Comparison of ENCODE assay signal across 12 cellular contexts in the genomic region with DNA sequence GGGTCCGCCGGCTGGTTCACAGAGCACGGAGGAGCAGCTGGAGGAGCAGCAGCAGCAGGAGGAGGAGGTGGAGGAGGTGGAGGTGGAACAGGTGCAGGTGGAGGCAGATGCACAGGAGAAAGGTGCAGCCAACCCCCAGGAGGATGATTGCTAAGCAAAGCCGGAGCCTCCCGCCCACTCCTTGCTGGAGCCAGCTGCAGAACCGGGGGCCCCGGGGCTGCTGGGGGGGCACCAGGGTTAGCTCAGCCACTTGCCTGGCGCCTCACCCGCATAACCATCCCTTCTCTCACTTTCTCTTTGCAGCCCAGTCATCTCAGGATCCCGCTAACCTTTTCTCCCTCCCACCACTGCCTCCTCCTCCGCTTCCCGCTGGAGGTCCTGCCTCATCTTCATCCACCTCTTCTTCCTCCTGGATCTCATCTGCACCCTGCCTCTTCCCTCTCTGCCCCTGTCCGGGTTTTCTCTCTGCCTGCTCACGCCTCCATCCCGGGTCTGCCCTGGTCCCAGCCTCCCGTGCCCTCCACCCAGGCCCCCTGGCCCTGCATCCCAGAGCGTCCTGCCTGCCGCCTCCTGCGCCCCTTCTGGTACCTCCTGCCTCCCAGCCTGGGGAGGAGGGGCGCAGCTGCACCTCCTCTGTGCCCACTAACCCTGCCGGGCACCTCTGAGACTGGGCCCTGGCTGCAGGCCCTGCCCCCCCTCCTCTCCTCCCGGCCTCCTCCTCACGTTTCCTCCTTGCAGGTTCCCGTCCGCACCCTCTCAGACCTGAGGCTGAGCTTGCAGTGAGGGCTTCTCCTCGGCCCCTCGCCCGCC. TPM values are rescaled to one million over a fixed set of nuclear protein-coding genes. Genes with fewer than 3 reads are reported as not detected.
DNase-seq lines count a peak whose midpoint lies in the region; ATAC-seq, FAIRE-seq and TF ChIP-seq lines count a peak whose summit lies in the region.
"Had no signal": no experiment of that assay in that cellular context is flagged by ENCODE, and none has a peak within 500 bp of the region (broad histone marks: within the 10 kb centered on the region; RNA-seq: fewer than 3 reads in every experiment).

No MANE protein-coding gene starts in this region.

- TF ChIP-seq EP300 in upper lobe of left lung (IDR thresholded peaks at IDR 0.05), result no peak

- FAIRE-seq in GM12891 (lab: Jason Lieb, UNC), result peak; percentile 73

- 85 to 86% methylated on average over 26 to 28 of the region's 28 CpGs for WGBS in upper lobe of left lung, 2 donors

- H3K9ac ChIP-seq in BLaER1, result peak overlapping the region; percentile 48; the same call in 1 of the 2 replicates

- H3K9me3 ChIP-seq in BLaER1 (no peaks in the 10 kb centered on the region), upper lobe of left lung (no peaks in the 10 kb centered on the region)
- H3K9me3 ChIP-seq: breast epithelium had no signal

- H3K4me3 ChIP-seq in BLaER1 (no peak overlapping the region), upper lobe of left lung (no peak overlapping the region)
- H3K4me3 ChIP-seq: breast epithelium had no signal

- H4K20me1 ChIP-seq in BLaER1, result no peaks in the 10 kb centered on the region

- TF ChIP-seq CTCF in upper lobe of left lung (IDR thresholded peaks at IDR 0.05), result no peak
- TF ChIP-seq CTCF in osteocyte (IDR thresholded peaks at IDR 0.05), result no peak

- H3K27me3 ChIP-seq in BLaER1, result no peaks in the 10 kb centered on the region
- H3K27me3 ChIP-seq in upper lobe of left lung, result no peaks in the 10 kb centered on the region
- H3K27me3 ChIP-seq: breast epithelium had no signal

- H3K4me1 Mint-ChIP-seq in activated CD4-positive, alpha-beta T cell treated with anti-CD3 and anti-CD28 coated beads, Interleukin-2, amount 10 ng/mL, durations not matched to agents 7 days and 5 days, result peaks cover 20% of the 10 kb centered on the region
- peaks cover 0 to 7% of the 10 kb centered on the region in 2 donors for H3K4me1 Mint-ChIP-seq in effector memory CD8-positive, alpha-beta T cell (ENCODE audit: low read depth in 2 of 2)
- no peaks in the 10 kb centered on the region for H3K4me1 Mint-ChIP-seq in osteocyte (ENCODE audit: unreplicated experiment)

- peak; percentile 39 for ATAC-seq in effector memory CD8-positive, alpha-beta T cell (replicated peaks)
- ATAC-seq in GM18498 (IDR thresholded peaks at IDR 0.05; ENCODE audit: unreplicated experiment), result no peak
- ATAC-seq in upper lobe of left lung (ENCODE audit: low FRiP score in 2 of 2), result no peak

- H3K4me1 ChIP-seq in BLaER1, result peaks cover 46% of the 10 kb centered on the region
- no peaks in the 10 kb centered on the region for H3K4me1 ChIP-seq in upper lobe of left lung
- H3K4me1 ChIP-seq: breast epithelium had no signal

- no peak overlapping the region for H3K4me3 Mint-ChIP-seq in activated CD4-positive, alpha-beta T cell treated with anti-CD3 and anti-CD28 coated beads, Interleukin-2, amount 10 ng/mL, durations not matched to agents 7 days and 5 days
- peak overlapping the region in 1 of 2 donors; percentile 37 for H3K4me3 Mint-ChIP-seq in effector memory CD8-positive, alpha-beta T cell
- H3K4me3 Mint-ChIP-seq in osteocyte (ENCODE audit: unreplicated experiment), result no peak overlapping the region

- H3K27ac Mint-ChIP-seq in activated CD4-positive, alpha-beta T cell treated with anti-CD3 and anti-CD28 coated beads, Interleukin-2, amount 10 ng/mL, durations not matched to agents 7 days and 5 days, result peak overlapping the region; percentile 36
- H3K27ac Mint-ChIP-seq in effector memory CD8-positive, alpha-beta T cell, result no peak overlapping the region
- H3K27ac Mint-ChIP-seq in osteocyte (ENCODE audit: unreplicated experiment), result no peak overlapping the region

- TF ChIP-seq POLR2A in GM12891 (IDR thresholded peaks at IDR 0.05; ENCODE audit: low read depth, low read length) (no peak), upper lobe of left lung (IDR thresholded peaks at IDR 0.05) (no peak)

- CTCF ChIA-PET in activated CD4-positive, alpha-beta T cell treated with anti-CD3 and anti-CD28 coated beads, Interleukin-2, amount 10 ng/mL, durations not matched to agents 7 days and 5 days (lab: Charles Lee), result interaction anchor here (0.8 to 1.8 kb wide), 4 partner anchors 16 to 139 kb away, joined by 3 to 7 read pairs (median 6); a partner anchor contains a TSS

- POLR2A ChIA-PET in activated CD4-positive, alpha-beta T cell treated with anti-CD3 and anti-CD28 coated beads, Interleukin-2, amount 10 ng/mL, durations not matched to agents 7 days and 5 days (lab: Charles Lee), result no interaction called here

- DNase-seq in GM12891 (ENCODE audit: insufficient read length, low spot score), result peak; percentile 78
- no peak for DNase-seq in activated CD4-positive, alpha-beta T cell treated with anti-CD3 and anti-CD28 coated beads, Interleukin-2, amount 10 ng/mL, durations not matched to agents 7 days and 5 days
- DNase-seq in effector memory CD8-positive, alpha-beta T cell, result no peak
- no peak for DNase-seq in activated gamma-delta T cell (lab: John Stamatoyannopoulos, UW)
- DNase-seq in upper lobe of left lung, result no peak
- DNase-seq in osteocyte (ENCODE audit: extremely low spot score, unreplicated experiment), result no peak
- DNase-seq: NCI-H226 had no signal

- H3K4me2 ChIP-seq in BLaER1, result peak overlapping the region; percentile 72

- H3K9me3 Mint-ChIP-seq in activated CD4-positive, alpha-beta T cell treated with anti-CD3 and anti-CD28 coated beads, Interleukin-2, amount 10 ng/mL, durations not matched to agents 7 days and 5 days, result no peaks in the 10 kb centered on the region
- no peaks in the 10 kb centered on the region for H3K9me3 Mint-ChIP-seq in effector memory CD8-positive, alpha-beta T cell
- H3K9me3 Mint-ChIP-seq in osteocyte (ENCODE audit: unreplicated experiment), result no peaks in the 10 kb centered on the region

- H3K27ac ChIP-seq in BLaER1, result peak overlapping the region; percentile 55; the same call in 1 of the 2 replicates
- no peak overlapping the region for H3K27ac ChIP-seq in upper lobe of left lung
- H3K27ac ChIP-seq: breast epithelium, C4-2B, WERI-Rb-1 had no signal

- H3K36me3 ChIP-seq in BLaER1 (peaks cover 55% of the 10 kb centered on the region), upper lobe of left lung (peaks cover 0 to 49% (median 19%) of the 10 kb centered on the region in 4 donors)
- H3K36me3 ChIP-seq: breast epithelium had no signal

- no peaks in the 10 kb centered on the region for H3K27me3 Mint-ChIP-seq in activated CD4-positive, alpha-beta T cell treated with anti-CD3 and anti-CD28 coated beads, Interleukin-2, amount 10 ng/mL, durations not matched to agents 7 days and 5 days
- H3K27me3 Mint-ChIP-seq in effector memory CD8-positive, alpha-beta T cell, result no peaks in the 10 kb centered on the region
- no peaks in the 10 kb centered on the region for H3K27me3 Mint-ChIP-seq in osteocyte (ENCODE audit: unreplicated experiment)

- no peaks in the 10 kb centered on the region for H3K36me3 Mint-ChIP-seq in activated CD4-positive, alpha-beta T cell treated with anti-CD3 and anti-CD28 coated beads, Interleukin-2, amount 10 ng/mL, durations not matched to agents 7 days and 5 days (ENCODE audit: low read depth)
- peaks cover 18% of the 10 kb centered on the region for H3K36me3 Mint-ChIP-seq in effector memory CD8-positive, alpha-beta T cell (ENCODE audit: insufficient read depth)
- H3K36me3 Mint-ChIP-seq in osteocyte (ENCODE audit: unreplicated experiment), result peaks cover 7% of the 10 kb centered on the region

TF ChIP-seq in GM12891, 5 proteins besides CTCF, POLR2A, EP300 and RAD21:
- TF ChIP-seq POLR2AphosphoS5 (IDR thresholded peaks at IDR 0.05; ENCODE audit: low read depth, low read length) (no peak), TAF1 (IDR thresholded peaks at IDR 0.05; ENCODE audit: low read depth, low read length) (no peak), SPI1 (IDR thresholded peaks at IDR 0.05; ENCODE audit: low read depth, low read length) (no peak), PAX5 (IDR thresholded peaks at IDR 0.05; ENCODE audit: insufficient read depth, low read length, severe bottlenecking) (peak; percentile 9), POU2F2 (IDR thresholded peaks at IDR 0.05; ENCODE audit: low read depth, low read length) (no peak)

RNA-seq across cellular contexts. Expression of a gene that starts 9.5 kb away (rescaled TPM):
- polyA plus RNA-seq in GM12891 (2012; ENCODE audit: low read depth, missing spikeins), result 7.0 TPM
- 10 to 100 TPM; 25.7 to 29.7 TPM for total RNA-seq in activated CD4-positive, alpha-beta T cell treated with anti-CD3 and anti-CD28 coated beads, Interleukin-2, amount 10 ng/mL, durations not matched to agents 7 days and 5 days
- 10 to 100 TPM in 5 of 6 donors, 1 to 10 TPM in 1; 9.0 to 30.4 (median 23.2) TPM for total RNA-seq in upper lobe of left lung
- total RNA-seq in osteocyte, result 35.8 and 39.6 TPM in 2 replicates

RNA-seq across cellular contexts. Expression of a gene that starts 41.5 kb away (rescaled TPM):
- 15.9 TPM for polyA plus RNA-seq in GM12891 (2012; ENCODE audit: low read depth, missing spikeins)
- total RNA-seq in activated CD4-positive, alpha-beta T cell treated with anti-CD3 and anti-CD28 coated beads, Interleukin-2, amount 10 ng/mL, durations not matched to agents 7 days and 5 days, result 10 to 100 TPM; 15.6 to 18.8 TPM
- total RNA-seq in upper lobe of left lung, result 100 to 1,000 TPM in 5 of 6 donors, 10 to 100 TPM in 1; 80.8 to 183 (median 135) TPM
- total RNA-seq in osteocyte, result 57.4 and 65.1 TPM in 2 replicates

RNA-seq across cellular contexts. Expression of a gene that starts 41.8 kb away (rescaled TPM):
- 6.8 TPM for polyA plus RNA-seq in GM12891 (2012; ENCODE audit: low read depth, missing spikeins)
- total RNA-seq in activated CD4-positive, alpha-beta T cell treated with anti-CD3 and anti-CD28 coated beads, Interleukin-2, amount 10 ng/mL, durations not matched to agents 7 days and 5 days, result 1 to 10 TPM; 2.4 to 3.4 TPM
- total RNA-seq in upper lobe of left lung, result 10 to 100 TPM; 43.0 to 78.1 (median 70.2) TPM
- 20.5 and 21.1 TPM in 2 replicates for total RNA-seq in osteocyte

RNA-seq across cellular contexts. Expression of a gene that starts 48.5 kb away (rescaled TPM):
- 2.1 TPM for polyA plus RNA-seq in GM12891 (2012; ENCODE audit: low read depth, missing spikeins)
- under 1 TPM; 0.50 to 0.73 TPM for total RNA-seq in activated CD4-positive, alpha-beta T cell treated with anti-CD3 and anti-CD28 coated beads, Interleukin-2, amount 10 ng/mL, durations not matched to agents 7 days and 5 days
- total RNA-seq in upper lobe of left lung (1 to 10 TPM in 5 of 6 donors, under 1 TPM in 1; 0.47 to 8.2 (median 2.0) TPM), osteocyte (not detected in 2 replicates)
